ENCODE assay signal across 16 cellular contexts in genomic region chr2:6077585-6077984, GRCh38.
"Had no signal": no experiment of that assay in that cellular context is flagged by ENCODE, and none has a peak within 500 bp of the region (broad histone marks: within the 10 kb centered on the region; RNA-seq: fewer than 3 reads in every experiment).

No MANE protein-coding gene starts in this region.

- H3K36me3 Mint-ChIP-seq: natural killer cell treated with Interleukin-12 subunit alpha and Interleukin-12 subunit beta and Interleukin-15 and Interleukin-18, amount 100 ng/mL, for 72 hours; stimulated activated naive B cell treated with anti-CD40 and anti-IgM and Interleukin-4, amounts not matched to agents 10 μg/mL and 1 μg/mL and 100 μg/mL, for 72 hours had no signal

- H3K9me3 Mint-ChIP-seq: activated naive CD4-positive, alpha-beta T cell treated with anti-CD3 and anti-CD28 coated beads for 36 hours had no signal

- H3K27me3 Mint-ChIP-seq: activated T-helper 17 cell treated with anti-CD3 and anti-CD28 coated beads, Interleukin-2, amount 50 U/mL, for 72 hours; natural killer cell treated with Interleukin-12 subunit alpha and Interleukin-12 subunit beta and Interleukin-15 and Interleukin-18, amount 100 ng/mL, for 72 hours; stimulated activated naive B cell treated with anti-CD40 and anti-IgM and Interleukin-4, amounts not matched to agents 10 μg/mL and 1 μg/mL and 100 μg/mL, for 72 hours had no signal

- H3K36me3 ChIP-seq: tibial nerve had no signal

- H3K27me3 ChIP-seq: tibial nerve had no signal

- H3K27ac ChIP-seq: coronary artery, tibial nerve had no signal

- ATAC-seq: activated T-helper 17 cell treated with anti-CD3 and anti-CD28 coated beads, Interleukin-2, amount 50 U/mL, for 72 hours; natural killer cell treated with Interleukin-12 subunit alpha and Interleukin-12 subunit beta and Interleukin-15 and Interleukin-18, amount 100 ng/mL, for 72 hours; sciatic nerve; stimulated activated naive B cell treated with anti-CD40 and anti-IgM and Interleukin-4, amounts not matched to agents 10 μg/mL and 1 μg/mL and 100 μg/mL, for 72 hours had no signal

- H3K27ac Mint-ChIP-seq: activated naive CD4-positive, alpha-beta T cell treated with anti-CD3 and anti-CD28 coated beads for 36 hours; activated T-helper 17 cell treated with anti-CD3 and anti-CD28 coated beads, Interleukin-2, amount 50 U/mL, for 72 hours; natural killer cell treated with Interleukin-12 subunit alpha and Interleukin-12 subunit beta and Interleukin-15 and Interleukin-18, amount 100 ng/mL, for 72 hours; stimulated activated naive B cell treated with anti-CD40 and anti-IgM and Interleukin-4, amounts not matched to agents 10 μg/mL and 1 μg/mL and 100 μg/mL, for 72 hours had no signal

- H3K4me3 Mint-ChIP-seq: activated naive CD4-positive, alpha-beta T cell treated with anti-CD3 and anti-CD28 coated beads for 36 hours; activated T-helper 17 cell treated with anti-CD3 and anti-CD28 coated beads, Interleukin-2, amount 50 U/mL, for 72 hours; natural killer cell treated with Interleukin-12 subunit alpha and Interleukin-12 subunit beta and Interleukin-15 and Interleukin-18, amount 100 ng/mL, for 72 hours; stimulated activated naive B cell treated with anti-CD40 and anti-IgM and Interleukin-4, amounts not matched to agents 10 μg/mL and 1 μg/mL and 100 μg/mL, for 72 hours had no signal

- H3K4me1 Mint-ChIP-seq: activated T-helper 17 cell treated with anti-CD3 and anti-CD28 coated beads, Interleukin-2, amount 50 U/mL, for 72 hours; stimulated activated naive B cell treated with anti-CD40 and anti-IgM and Interleukin-4, amounts not matched to agents 10 μg/mL and 1 μg/mL and 100 μg/mL, for 72 hours had no signal

- DNase-seq: activated CD4-positive, alpha-beta T cell treated with anti-CD3 and anti-CD28 coated beads, Interleukin-2, amount 50 U/mL, for 1 hour; activated naive CD4-positive, alpha-beta T cell treated with anti-CD3 and anti-CD28 coated beads for 36 hours; activated T-cell treated with anti-CD3 and anti-CD28 coated beads for 4 hours; caudate nucleus; effector CD4-positive, alpha-beta T cell; foreskin melanocyte; head of caudate nucleus; left cardiac atrium; mammary epithelial cell; stimulated activated CD4-positive, alpha-beta T cell treated with anti-CD3 and anti-CD28 coated beads, Interleukin-2, amount 100 ng/mL, for 24 hours; stimulated activated naive B cell treated with anti-CD40 and anti-IgM and Interleukin-4, amounts not matched to agents 10 μg/mL and 1 μg/mL and 100 μg/mL, for 72 hours had no signal

- H3K4me3 ChIP-seq: coronary artery, tibial nerve had no signal

- H3K9me3 ChIP-seq: tibial nerve had no signal
